In the genomic region with DNA sequence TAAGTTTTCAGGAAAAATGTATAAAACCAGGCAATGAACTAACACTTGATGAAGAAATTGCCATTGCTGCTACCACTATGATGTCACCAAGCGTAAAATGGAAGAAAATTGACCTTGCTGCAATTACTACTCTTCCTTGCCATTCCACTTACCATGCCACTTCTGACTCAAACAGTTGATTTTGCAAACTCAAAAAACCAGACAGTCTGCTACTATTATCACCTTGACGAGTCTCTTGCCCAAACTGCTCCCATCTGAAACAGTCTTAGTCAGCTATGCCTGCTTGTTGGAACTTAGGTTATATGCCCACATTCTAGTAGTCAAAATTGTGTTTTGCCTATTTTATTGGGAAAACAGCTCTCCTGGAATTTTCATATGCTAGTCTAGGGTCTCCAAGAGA, we compare ENCODE assay signal across 34 cellular contexts.
"Had no signal": no experiment of that assay in that cellular context is flagged by ENCODE, and none has a peak within 500 bp of the region (broad histone marks: within the 10 kb centered on the region; RNA-seq: fewer than 3 reads in every experiment).

No MANE protein-coding gene starts in this region.

- FAIRE-seq: astrocyte had no signal

- H3K4me3 ChIP-seq: adrenal gland, ascending aorta, body of pancreas, breast epithelium, cardiac muscle cell had no signal

- DNase-seq: activated effector memory CD4-positive, alpha-beta T cell treated with anti-CD3 and anti-CD28 coated beads, Interleukin-2, amount 50 U/mL, for 16 hours; activated effector memory CD4-positive, alpha-beta T cell treated with Interleukin-2 at 50 U/mL for 16 hours; activated gamma-delta T cell; activated gamma-delta T cell treated with Interleukin-2 at 50 U/mL for 16 hours; activated naive CD4-positive, alpha-beta T cell; activated naive CD4-positive, alpha-beta T cell treated with anti-CD3 and anti-CD28 coated beads for 36 hours; activated naive CD4-positive, alpha-beta T cell treated with anti-CD3 and anti-CD28 coated beads, Interleukin-2, amount 10 ng/mL, durations not matched to agents 7 days and 5 days; activated naive CD4-positive, alpha-beta T cell treated with anti-CD3 and anti-CD28 coated beads, Interleukin-2, amount 50 U/mL, for 16 hours; activated naive CD4-positive, alpha-beta T cell treated with Interleukin-2 at 50 U/mL for 16 hours; activated naive CD8-positive, alpha-beta T cell treated with anti-CD3 and anti-CD28 coated beads for 36 hours; activated naive CD8-positive, alpha-beta T cell treated with anti-CD3 and anti-CD28 coated beads, Interleukin-2, amount 10 ng/mL, durations not matched to agents 7 days and 5 days; activated naive CD8-positive, alpha-beta T cell treated with anti-CD3 and anti-CD28 coated beads, Interleukin-2, amount 50 U/mL, for 24 hours; activated T-cell treated with anti-CD3 and anti-CD28 coated beads for 4 hours; activated T-cell treated with anti-CD3 and anti-CD28 coated beads, Interleukin-2, amount 50 U/mL, for 1 hour; activated T-cell treated with anti-CD3 and anti-CD28 coated beads, Interleukin-2, amount 50 U/mL, for 24 hours; activated T-cell treated with anti-CD3 and anti-CD28 coated beads, Interleukin-2, amount 50 U/mL, for 4 hours; activated T-cell treated with anti-CD3 and anti-CD28 coated beads, Interleukin-2, amount 50 U/mL, for 48 hours; activated T-cell treated with anti-CD3 and anti-CD28 coated beads, Interleukin-2, amount 50 U/mL, for 72 hours; adrenal gland; amniotic stem cell; amygdala; anterior cingulate cortex; aorta; body of pancreas; brain microvascular endothelial cell; caudate nucleus; central memory CD4-positive, alpha-beta T cell; cerebellar nuclear complex had no signal

- H3K36me3 ChIP-seq: adrenal gland, ascending aorta, brain microvascular endothelial cell, breast epithelium, cardiac muscle cell had no signal

- H3K27me3 ChIP-seq: adrenal gland, ascending aorta, body of pancreas, brain microvascular endothelial cell, breast epithelium, cardiac muscle cell had no signal

- ATAC-seq: activated naive CD4-positive, alpha-beta T cell treated with anti-CD3 and anti-CD28 coated beads, Interleukin-2, amount 50 U/mL, for 72 hours; activated naive CD8-positive, alpha-beta T cell treated with anti-CD3 and anti-CD28 coated beads, Interleukin-2, amount 50 U/mL, for 24 hours; activated T-cell treated with anti-CD3 and anti-CD28 coated beads, Interleukin-2, amount 50 U/mL, for 4 hours; activated T-cell treated with anti-CD3 and anti-CD28 coated beads, Interleukin-2, amount 50 U/mL, for 72 hours; activated T-helper 17 cell treated with anti-CD3 and anti-CD28 coated beads, Interleukin-2, amount 50 U/mL, for 72 hours; body of pancreas had no signal
